Comparison of ENCODE assay signal across 17 cellular contexts in genomic region chr18:47191956-47192355, GRCh38. TPM values are rescaled to one million over a fixed set of nuclear protein-coding genes. Genes with fewer than 3 reads are reported as not detected.
DNase-seq lines count a peak whose midpoint lies in the region; ATAC-seq and TF ChIP-seq lines count a peak whose summit lies in the region.
"Had no signal": no experiment of that assay in that cellular context is flagged by ENCODE, and none has a peak within 500 bp of the region (broad histone marks: within the 10 kb centered on the region; RNA-seq: fewer than 3 reads in every experiment).

No MANE protein-coding gene starts in this region.

- H3K4me1 ChIP-seq in ovary (ENCODE audit: insufficient read depth), result no peaks in the 10 kb centered on the region
- H3K4me1 ChIP-seq in psoas muscle, result no peaks in the 10 kb centered on the region
- H3K4me1 ChIP-seq: pancreas had no signal

- H3K27ac ChIP-seq in ovary (no peak overlapping the region), psoas muscle (no peak overlapping the region)
- H3K27ac ChIP-seq: pancreas had no signal

- H3K36me3 ChIP-seq in ovary (no peaks in the 10 kb centered on the region), psoas muscle (ENCODE audit: insufficient read depth in 1 of 2, low read depth in 1 of 2) (no peaks in the 10 kb centered on the region)
- H3K36me3 ChIP-seq: pancreas had no signal

- TF ChIP-seq POLR2A in ovary (IDR thresholded peaks at IDR 0.05), result no peak

- no peaks in the 10 kb centered on the region for H3K27me3 ChIP-seq in ovary
- peaks cover 0 to 19% (median 0%) of the 10 kb centered on the region in 3 donors for H3K27me3 ChIP-seq in psoas muscle (ENCODE audit: insufficient read depth in 3 of 3, low read length in 2 of 3)

- TF ChIP-seq EP300 in ovary (IDR thresholded peaks at IDR 0.05), result no peak

- 84 to 93% (median 90%) methylated on average over 2 of the region's 2 CpGs for WGBS in ovary, 3 donors
- 89 to 96% (median 92%) methylated on average over 2 of the region's 2 CpGs for WGBS in psoas muscle, 3 donors

- ATAC-seq in psoas muscle (no peak), GM21529 (IDR thresholded peaks at IDR 0.05; ENCODE audit: unreplicated experiment) (no peak), GM18861 (IDR thresholded peaks at IDR 0.05; ENCODE audit: unreplicated experiment) (no peak)
- ATAC-seq: GM12878, pancreas had no signal

- TF ChIP-seq CTCF in fibroblast of the aortic adventitia (IDR thresholded peaks at IDR 0.05; ENCODE audit: insufficient read depth, low read length), result no peak
- no peak for TF ChIP-seq CTCF in ovary (IDR thresholded peaks at IDR 0.05)
- no peak for TF ChIP-seq CTCF in psoas muscle (IDR thresholded peaks at IDR 0.05)

- H3K9me3 ChIP-seq in ovary (no peaks in the 10 kb centered on the region), psoas muscle (no peaks in the 10 kb centered on the region)
- H3K9me3 ChIP-seq: pancreas had no signal

- H3K4me3 ChIP-seq in fibroblast of the aortic adventitia (ENCODE audit: low read depth, low read length) (no peak overlapping the region), ovary (no peak overlapping the region), psoas muscle (no peak overlapping the region)
- H3K4me3 ChIP-seq: GM12878, pancreas had no signal

- peak; percentile 6 for DNase-seq in stimulated activated CD4-positive, alpha-beta T cell treated with anti-CD3 and anti-CD28 coated beads, Interleukin-1b, Interleukin-23, amount 100 ng/mL, for 48 hours
- DNase-seq in stimulated activated CD4-positive, alpha-beta T cell treated with anti-CD3 and anti-CD28 coated beads, Interleukin-4, amount 100 ng/mL, for 24 hours, result no peak
- DNase-seq in RPMI7951 (ENCODE audit: low read depth) (peak; percentile 37), fibroblast of the aortic adventitia (ENCODE audit: low read depth) (peak; percentile 9), ovary (no peak), psoas muscle (no peak)
- DNase-seq: activated naive CD8-positive, alpha-beta T cell treated with anti-CD3 and anti-CD28 coated beads, Interleukin-2, amount 10 ng/mL, durations not matched to agents 7 days and 5 days; DMS79 treated with DMSO at 0.1 percent for 48 hours; NCI-H187; NCI-H748 treated with DMSO at 0.1 percent for 48 hours; pancreas; trophoblast cell had no signal

- intact Hi-C loops in ovary (cut with DNase I) (no loop called here), psoas muscle (cut with DNase I) (no loop called here)

RNA-seq across cellular contexts. Expression of gene IER3IP1, which starts 15.8 kb away (rescaled TPM):
- total RNA-seq in RPMI7951 (2014; rRNA removed; shearing (Covaris generic)), result 39.5 and 41.3 TPM in 2 replicates
- total RNA-seq in fibroblast of the aortic adventitia (ENCODE audit: low replicate concordance) (10.5 and 24.8 TPM in 2 replicates), ovary (10 to 100 TPM in 4 of 7 donors, 1 to 10 TPM in 3; 8.9 to 14.0 (median 10.0) TPM), psoas muscle (10 to 100 TPM in 2 of 4 donors, 1 to 10 TPM in 2; 9.3 to 12.6 (median 11.0) TPM)
- polyA plus RNA-seq in ovary (10 to 100 TPM; 12.1 to 13.4 TPM), psoas muscle (10 to 100 TPM; 16.0 to 27.9 (median 18.6) TPM)

RNA-seq across cellular contexts. Expression of gene HDHD2, which starts 41.7 kb away (rescaled TPM):
- total RNA-seq in RPMI7951 (2014; rRNA removed; shearing (Covaris generic)), result 15.1 and 16.8 TPM in 2 replicates
- total RNA-seq in fibroblast of the aortic adventitia (ENCODE audit: low replicate concordance) (24.3 and 49.7 TPM in 2 replicates), ovary (10 to 100 TPM; 18.2 to 48.3 (median 36.7) TPM), psoas muscle (10 to 100 TPM; 19.9 to 32.9 (median 27.9) TPM)
- polyA plus RNA-seq in ovary (10 to 100 TPM; 19.0 to 48.4 TPM), psoas muscle (10 to 100 TPM; 11.5 to 19.9 (median 18.5) TPM)

RNA-seq across cellular contexts. Expression of gene SKOR2, which starts 59.5 kb away (rescaled TPM):
- total RNA-seq in RPMI7951 (2014; rRNA removed; shearing (Covaris generic)), result not detected in 2 replicates
- total RNA-seq in fibroblast of the aortic adventitia (ENCODE audit: low replicate concordance), result not detected in 2 replicates
- not detected for total RNA-seq in ovary
- polyA plus RNA-seq in ovary, result under 1 TPM in 1 of 2 donors, not detected in 1; 0.01 TPM
- total RNA-seq in psoas muscle, result not detected
- not detected for polyA plus RNA-seq in psoas muscle
- total RNA-seq: activated naive CD8-positive, alpha-beta T cell treated with anti-CD3 and anti-CD28 coated beads, Interleukin-2, amount 10 ng/mL, durations not matched to agents 7 days and 5 days; fibroblast of lung; GM12878; mononuclear cell; pancreas had no signal
- polyA plus RNA-seq: fibroblast of lung, GM12878, pancreas had no signal

Comparison
In these comparisons a context has a peak if more than half of its experiments do, and no peak if none do; other contexts are left out.
1. DNase-seq: peak in stimulated activated CD4-positive, alpha-beta T cell treated with anti-CD3 and anti-CD28 coated beads, Interleukin-1b, Interleukin-23, amount 100 ng/mL, for 48 hours (single experiment), RPMI7951 (single experiment) and fibroblast of the aortic adventitia (single experiment); none in stimulated activated CD4-positive, alpha-beta T cell treated with anti-CD3 and anti-CD28 coated beads, Interleukin-4, amount 100 ng/mL, for 24 hours (single experiment), ovary (0 of 5) and psoas muscle (0 of 2).